13 cellular contexts compared by ENCODE assay signal in the genomic region with DNA sequence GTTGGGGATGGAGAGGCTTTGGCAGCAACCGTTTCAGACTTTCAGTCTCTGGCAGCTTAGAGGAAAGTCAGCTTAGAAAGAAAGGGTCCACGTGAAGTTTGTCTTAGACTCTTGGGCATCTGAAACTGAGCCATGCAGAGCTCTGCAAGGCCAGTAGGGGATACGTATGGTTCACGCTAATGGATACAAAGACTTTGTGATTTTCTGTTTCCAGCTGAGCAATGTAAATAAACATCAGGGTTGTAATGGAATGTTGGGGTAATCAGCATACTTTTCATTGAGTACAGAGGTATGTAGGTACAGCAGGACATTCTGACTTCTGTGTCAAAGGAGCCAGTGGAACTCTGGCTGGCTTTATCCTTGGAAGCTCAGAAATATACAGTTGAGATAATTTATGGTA. TPM values are rescaled to one million over a fixed set of nuclear protein-coding genes. Genes with fewer than 3 reads are reported as not detected.
DNase-seq lines count a peak whose midpoint lies in the region; ATAC-seq and TF ChIP-seq lines count a peak whose summit lies in the region.
"Had no signal": no experiment of that assay in that cellular context is flagged by ENCODE, and none has a peak within 500 bp of the region (broad histone marks: within the 10 kb centered on the region; RNA-seq: fewer than 3 reads in every experiment).

No MANE protein-coding gene starts in this region.

- H3K9me3 Mint-ChIP-seq in GM23338: no peaks in the 10 kb centered on the region

- H3K4me3 ChIP-seq in GM23338 (no peak overlapping the region), WERI-Rb-1 (ENCODE audit: low read depth, low read length) (no peak overlapping the region)
- H3K4me3 ChIP-seq: thoracic aorta had no signal

- H3K79me2 ChIP-seq in GM23338 (replicated peaks; ENCODE audit: insufficient read depth): no peaks in the 10 kb centered on the region

- H3K4me1 ChIP-seq in GM23338 (ENCODE audit: insufficient read depth) (peaks cover 13% of the 10 kb centered on the region), foreskin keratinocyte (peaks cover 14% of the 10 kb centered on the region)

- H2AFZ ChIP-seq in GM23338: no peak overlapping the region

- H3K4me1 Mint-ChIP-seq in GM23338: peaks cover 20% of the 10 kb centered on the region

- H3K9me3 ChIP-seq in WERI-Rb-1 (ENCODE audit: severe bottlenecking): peaks cover 3% of the 10 kb centered on the region
- H3K9me3 ChIP-seq: thoracic aorta had no signal

- H3K27me3 ChIP-seq in GM23338 (ENCODE audit: insufficient read depth) (no peaks in the 10 kb centered on the region), WERI-Rb-1 (ENCODE audit: insufficient read depth, low read depth, severe bottlenecking) (no peaks in the 10 kb centered on the region), foreskin keratinocyte (no peaks in the 10 kb centered on the region)

- H3F3A ChIP-seq in GM23338 (replicated peaks; ENCODE audit: low read depth): no peaks in the 10 kb centered on the region

- H3K27ac Mint-ChIP-seq in GM23338: no peak overlapping the region

- H3K36me3 Mint-ChIP-seq in GM23338 (ENCODE audit: low read depth): peaks cover 14% of the 10 kb centered on the region; the same call in 2 of the 3 replicates

- H4K20me1 ChIP-seq in GM23338 (replicated peaks; ENCODE audit: insufficient read depth): no peaks in the 10 kb centered on the region

- no peaks in the 10 kb centered on the region for H3K36me3 ChIP-seq in GM23338 (ENCODE audit: insufficient read depth)
- no peaks in the 10 kb centered on the region; the same call in 1 of the 2 replicates for H3K36me3 ChIP-seq in WERI-Rb-1
- H3K36me3 ChIP-seq: thoracic aorta had no signal

- TF ChIP-seq CTCF in GM23338 (conservative IDR thresholded peaks at IDR 0.05; ENCODE audit: low read depth in 2 of 2) (peak; percentile 24 to 50), WERI-Rb-1 (IDR thresholded peaks at IDR 0.05; ENCODE audit: low read depth, low read length) (0 out of 2 replicates have a peak, but pooled peaks have one; percentile 16), foreskin keratinocyte (conservative IDR thresholded peaks at IDR 0.05) (peak; percentile 16)

- ATAC-seq in GM23338 (peak; percentile 96), foreskin keratinocyte (no peak), GM19452 (IDR thresholded peaks at IDR 0.05; ENCODE audit: unreplicated experiment) (no peak)

- H3K27ac ChIP-seq in GM23338 (ENCODE audit: low read depth): no peak overlapping the region
- H3K27ac ChIP-seq in WERI-Rb-1: no peak overlapping the region
- no peak overlapping the region for H3K27ac ChIP-seq in foreskin keratinocyte
- H3K27ac ChIP-seq: thoracic aorta had no signal

- no peak overlapping the region for H3K4me2 ChIP-seq in GM23338

- DNase-seq in GM23338 (ENCODE audit: low spot score) (peak; percentile 88), WERI-Rb-1 (no peak), foreskin keratinocyte (no peak), renal cortical epithelial cell (ENCODE audit: low read depth) (peak; percentile 38), medulla oblongata (ENCODE audit: extremely low spot score) (no peak)
- DNase-seq in effector CD4-positive, alpha-beta T cell: no peak
- DNase-seq: amniotic stem cell; effector memory CD4-positive, alpha-beta T cell; GOT3; hypothalamus; NCI-H146 had no signal

- H3K4me3 Mint-ChIP-seq in GM23338: 0 out of 3 replicates have a peak overlapping the region, but pooled peaks have one; percentile 9

- peaks cover 9% of the 10 kb centered on the region for H3K27me3 Mint-ChIP-seq in GM23338 (ENCODE audit: insufficient read depth, low read depth, poor library complexity)

- no peaks in the 10 kb centered on the region for H3K9me2 ChIP-seq in GM23338 (ENCODE audit: insufficient read depth)

TF ChIP-seq in GM23338, 12 proteins besides CTCF, POLR2A, EP300 and RAD21:
- TF ChIP-seq JUNB (IDR thresholded peaks at IDR 0.05; ENCODE audit: unreplicated experiment) (no peak), CREB1 (CRISPR knock-in tag; IDR thresholded peaks at IDR 0.05; ENCODE audit: low read depth) (no peak), ZNF331 (CRISPR knock-in tag; IDR thresholded peaks at IDR 0.05; ENCODE audit: low read depth) (no peak), POLR2AphosphoS5 (IDR thresholded peaks at IDR 0.05; ENCODE audit: low read depth) (no peak)
- TF ChIP-seq, protein P1, sequence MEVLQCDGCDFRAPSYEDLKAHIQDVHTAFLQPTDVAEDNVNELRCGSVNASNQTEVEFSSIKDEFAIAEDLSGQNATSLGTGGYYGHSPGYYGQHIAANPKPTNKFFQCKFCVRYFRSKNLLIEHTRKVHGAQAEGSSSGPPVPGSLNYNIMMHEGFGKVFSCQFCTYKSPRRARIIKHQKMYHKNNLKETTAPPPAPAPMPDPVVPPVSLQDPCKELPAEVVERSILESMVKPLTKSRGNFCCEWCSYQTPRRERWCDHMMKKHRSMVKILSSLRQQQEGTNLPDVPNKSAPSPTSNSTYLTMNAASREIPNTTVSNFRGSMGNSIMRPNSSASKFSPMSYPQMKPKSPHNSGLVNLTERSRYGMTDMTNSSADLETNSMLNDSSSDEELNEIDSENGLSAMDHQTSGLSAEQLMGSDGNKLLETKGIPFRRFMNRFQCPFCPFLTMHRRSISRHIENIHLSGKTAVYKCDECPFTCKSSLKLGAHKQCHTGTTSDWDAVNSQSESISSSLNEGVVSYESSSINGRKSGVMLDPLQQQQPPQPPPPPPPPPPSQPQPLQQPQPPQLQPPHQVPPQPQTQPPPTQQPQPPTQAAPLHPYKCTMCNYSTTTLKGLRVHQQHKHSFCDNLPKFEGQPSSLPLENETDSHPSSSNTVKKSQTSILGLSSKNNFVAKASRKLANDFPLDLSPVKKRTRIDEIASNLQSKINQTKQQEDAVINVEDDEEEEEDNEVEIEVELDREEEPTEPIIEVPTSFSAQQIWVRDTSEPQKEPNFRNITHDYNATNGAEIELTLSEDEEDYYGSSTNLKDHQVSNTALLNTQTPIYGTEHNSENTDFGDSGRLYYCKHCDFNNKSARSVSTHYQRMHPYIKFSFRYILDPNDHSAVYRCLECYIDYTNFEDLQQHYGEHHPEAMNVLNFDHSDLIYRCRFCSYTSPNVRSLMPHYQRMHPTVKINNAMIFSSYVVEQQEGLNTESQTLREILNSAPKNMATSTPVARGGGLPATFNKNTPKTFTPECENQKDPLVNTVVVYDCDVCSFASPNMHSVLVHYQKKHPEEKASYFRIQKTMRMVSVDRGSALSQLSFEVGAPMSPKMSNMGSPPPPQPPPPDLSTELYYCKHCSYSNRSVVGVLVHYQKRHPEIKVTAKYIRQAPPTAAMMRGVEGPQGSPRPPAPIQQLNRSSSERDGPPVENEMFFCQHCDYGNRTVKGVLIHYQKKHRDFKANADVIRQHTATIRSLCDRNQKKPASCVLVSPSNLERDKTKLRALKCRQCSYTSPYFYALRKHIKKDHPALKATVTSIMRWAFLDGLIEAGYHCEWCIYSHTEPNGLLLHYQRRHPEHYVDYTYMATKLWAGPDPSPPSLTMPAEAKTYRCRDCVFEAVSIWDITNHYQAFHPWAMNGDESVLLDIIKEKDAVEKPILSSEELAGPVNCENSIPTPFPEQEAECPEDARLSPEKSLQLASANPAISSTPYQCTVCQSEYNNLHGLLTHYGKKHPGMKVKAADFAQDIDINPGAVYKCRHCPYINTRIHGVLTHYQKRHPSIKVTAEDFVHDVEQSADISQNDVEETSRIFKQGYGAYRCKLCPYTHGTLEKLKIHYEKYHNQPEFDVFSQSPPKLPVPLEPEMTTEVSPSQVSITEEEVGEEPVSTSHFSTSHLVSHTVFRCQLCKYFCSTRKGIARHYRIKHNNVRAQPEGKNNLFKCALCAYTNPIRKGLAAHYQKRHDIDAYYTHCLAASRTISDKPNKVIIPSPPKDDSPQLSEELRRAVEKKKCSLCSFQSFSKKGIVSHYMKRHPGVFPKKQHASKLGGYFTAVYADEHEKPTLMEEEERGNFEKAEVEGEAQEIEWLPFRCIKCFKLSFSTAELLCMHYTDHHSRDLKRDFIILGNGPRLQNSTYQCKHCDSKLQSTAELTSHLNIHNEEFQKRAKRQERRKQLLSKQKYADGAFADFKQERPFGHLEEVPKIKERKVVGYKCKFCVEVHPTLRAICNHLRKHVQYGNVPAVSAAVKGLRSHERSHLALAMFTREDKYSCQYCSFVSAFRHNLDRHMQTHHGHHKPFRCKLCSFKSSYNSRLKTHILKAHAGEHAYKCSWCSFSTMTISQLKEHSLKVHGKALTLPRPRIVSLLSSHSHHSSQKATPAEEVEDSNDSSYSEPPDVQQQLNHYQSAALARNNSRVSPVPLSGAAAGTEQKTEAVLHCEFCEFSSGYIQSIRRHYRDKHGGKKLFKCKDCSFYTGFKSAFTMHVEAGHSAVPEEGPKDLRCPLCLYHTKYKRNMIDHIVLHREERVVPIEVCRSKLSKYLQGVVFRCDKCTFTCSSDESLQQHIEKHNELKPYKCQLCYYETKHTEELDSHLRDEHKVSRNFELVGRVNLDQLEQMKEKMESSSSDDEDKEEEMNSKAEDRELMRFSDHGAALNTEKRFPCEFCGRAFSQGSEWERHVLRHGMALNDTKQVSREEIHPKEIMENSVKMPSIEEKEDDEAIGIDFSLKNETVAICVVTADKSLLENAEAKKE (CRISPR knock-in tag; IDR thresholded peaks at IDR 0.05): no peak
- TF ChIP-seq, protein P2, sequence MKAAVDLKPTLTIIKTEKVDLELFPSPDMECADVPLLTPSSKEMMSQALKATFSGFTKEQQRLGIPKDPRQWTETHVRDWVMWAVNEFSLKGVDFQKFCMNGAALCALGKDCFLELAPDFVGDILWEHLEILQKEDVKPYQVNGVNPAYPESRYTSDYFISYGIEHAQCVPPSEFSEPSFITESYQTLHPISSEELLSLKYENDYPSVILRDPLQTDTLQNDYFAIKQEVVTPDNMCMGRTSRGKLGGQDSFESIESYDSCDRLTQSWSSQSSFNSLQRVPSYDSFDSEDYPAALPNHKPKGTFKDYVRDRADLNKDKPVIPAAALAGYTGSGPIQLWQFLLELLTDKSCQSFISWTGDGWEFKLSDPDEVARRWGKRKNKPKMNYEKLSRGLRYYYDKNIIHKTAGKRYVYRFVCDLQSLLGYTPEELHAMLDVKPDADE (IDR thresholded peaks at IDR 0.05): no peak

RNA-seq across cellular contexts. Expression of a gene that starts 31.0 kb away (rescaled TPM):
- 16.4 and 17.4 TPM in 2 replicates for total RNA-seq in GM23338 (2014; rRNA removed; shearing (Covaris generic))
- polyA plus RNA-seq in GM23338 (2016; fragmentation: Nextera tagmentation; extraction: Ambion mirVana) (15.2 and 16.2 TPM in 2 replicates), foreskin keratinocyte (44.7 and 47.8 TPM in 2 replicates)
- total RNA-seq in foreskin keratinocyte (49.4 and 57.4 TPM in 2 replicates), renal cortical epithelial cell (84.0 and 108 TPM in 2 replicates)

Comparison
In these comparisons a context has a peak if more than half of its experiments do, and no peak if none do; other contexts are left out.
1. DNase-seq: peak in GM23338 (single experiment) and renal cortical epithelial cell (single experiment); none in WERI-Rb-1 (single experiment), foreskin keratinocyte (0 of 2), medulla oblongata (single experiment) and effector CD4-positive, alpha-beta T cell (single experiment).
2. Peak in every context shown above with its lines, with median percentiles within 50 percentile points of each other: CTCF ChIP-seq.